14 cellular contexts compared by ENCODE assay signal in genomic region chr5:14332038-14332631, GRCh38.
"Had no signal": no experiment of that assay in that cellular context is flagged by ENCODE, and none has a peak within 500 bp of the region (broad histone marks: within the 10 kb centered on the region; RNA-seq: fewer than 3 reads in every experiment).

No MANE protein-coding gene starts in this region.

- H3K36me3 Mint-ChIP-seq: stimulated activated effector memory CD8-positive, alpha-beta T cell treated with anti-CD3 and anti-CD28 coated beads, Interleukin-12 subunit alpha, Interleukin-12 subunit beta, amount 100 ng/mL, for 72 hours had no signal

- H3K9me3 Mint-ChIP-seq: activated T-cell treated with anti-CD3 and anti-CD28 coated beads, Interleukin-2, amount 50 U/mL, for 72 hours; central memory CD8-positive, alpha-beta T cell; mesothelial cell of epicardium; stimulated activated effector memory CD8-positive, alpha-beta T cell treated with anti-CD3 and anti-CD28 coated beads, Interleukin-12 subunit alpha, Interleukin-12 subunit beta, amount 100 ng/mL, for 72 hours; T-helper 2 cell treated with Interferon-gamma antibody and Interleukin-4, amounts not matched to agents 5 μg/mL and 100 μg/mL, for 36 hours had no signal

- H3K4me1 Mint-ChIP-seq: mesothelial cell of epicardium had no signal

- H3K27ac Mint-ChIP-seq: activated T-cell treated with anti-CD3 and anti-CD28 coated beads, Interleukin-2, amount 50 U/mL, for 72 hours; mesothelial cell of epicardium; stimulated activated effector memory CD8-positive, alpha-beta T cell treated with anti-CD3 and anti-CD28 coated beads, Interleukin-12 subunit alpha, Interleukin-12 subunit beta, amount 100 ng/mL, for 72 hours; T-helper 2 cell treated with Interferon-gamma antibody and Interleukin-4, amounts not matched to agents 5 μg/mL and 100 μg/mL, for 36 hours had no signal

- DNase-seq: activated gamma-delta T cell; activated T-cell treated with anti-CD3 and anti-CD28 coated beads, Interleukin-2, amount 50 U/mL, for 72 hours; effector CD4-positive, alpha-beta T cell; heart left ventricle; kidney; sigmoid colon; stimulated activated CD4-positive, alpha-beta T cell treated with anti-CD3 and anti-CD28 coated beads, Interleukin-4, amount 100 ng/mL, for 24 hours; stomach; testis had no signal

- ATAC-seq: heart left ventricle, left lobe of liver had no signal

- H3K4me3 Mint-ChIP-seq: activated T-cell treated with anti-CD3 and anti-CD28 coated beads, Interleukin-2, amount 50 U/mL, for 72 hours; central memory CD8-positive, alpha-beta T cell; mesothelial cell of epicardium; stimulated activated effector memory CD8-positive, alpha-beta T cell treated with anti-CD3 and anti-CD28 coated beads, Interleukin-12 subunit alpha, Interleukin-12 subunit beta, amount 100 ng/mL, for 72 hours; T-helper 2 cell treated with Interferon-gamma antibody and Interleukin-4, amounts not matched to agents 5 μg/mL and 100 μg/mL, for 36 hours had no signal

- H3K27me3 Mint-ChIP-seq: central memory CD8-positive, alpha-beta T cell had no signal
